Comparison of ENCODE assay signal across 8 cellular contexts in genomic region chr6:46042355-46042999, GRCh38. TPM values are rescaled to one million over a fixed set of nuclear protein-coding genes. Genes with fewer than 3 reads are reported as not detected.
DNase-seq lines count a peak whose midpoint lies in the region; ATAC-seq and TF ChIP-seq lines count a peak whose summit lies in the region.

No MANE protein-coding gene starts in this region.

- no peaks in the 10 kb centered on the region for H3K9me3 Mint-ChIP-seq in neural progenitor cell

- H4K20me1 ChIP-seq in Karpas-422 (ENCODE audit: insufficient read depth, low read depth, low read length) (no peaks in the 10 kb centered on the region), fibroblast of lung (ENCODE audit: control insufficient read depth, extremely low read depth, insufficient read depth, low read length) (no peaks in the 10 kb centered on the region), neural progenitor cell (ENCODE audit: low read depth) (no peaks in the 10 kb centered on the region)

- peak; percentile 28 to 49 for TF ChIP-seq CTCF in fibroblast of lung (conservative IDR thresholded peaks at IDR 0.05 in 1 of 2, IDR thresholded peaks at IDR 0.05 in 1 of 2; ENCODE audit: low read depth in 1 of 2, low read length in 2 of 2)
- TF ChIP-seq CTCF in neural progenitor cell (IDR thresholded peaks at IDR 0.05) = peak; percentile 75

- H3K4me3 Mint-ChIP-seq in neural progenitor cell = no peak overlapping the region

- H3K4me1 ChIP-seq in Karpas-422 (ENCODE audit: low read length) (no peaks in the 10 kb centered on the region), fibroblast of lung (ENCODE audit: control insufficient read depth, extremely low read depth, insufficient read depth, low read length) (peaks cover 4% of the 10 kb centered on the region), neural progenitor cell (no peaks in the 10 kb centered on the region)

- no peaks in the 10 kb centered on the region for H3K79me2 ChIP-seq in Karpas-422 (ENCODE audit: low read length)
- H3K79me2 ChIP-seq in fibroblast of lung (ENCODE audit: control insufficient read depth, insufficient read depth, low read length) = no peaks in the 10 kb centered on the region
- H3K79me2 ChIP-seq in neural progenitor cell (ENCODE audit: low read depth) = no peaks in the 10 kb centered on the region

- no peak overlapping the region for H2AFZ ChIP-seq in Karpas-422 (ENCODE audit: low read length)
- H2AFZ ChIP-seq in fibroblast of lung (ENCODE audit: low read length) = no peak overlapping the region
- H2AFZ ChIP-seq in neural progenitor cell (replicated peaks) = no peak overlapping the region

- no peaks in the 10 kb centered on the region for H3K36me3 Mint-ChIP-seq in neural progenitor cell

- no peaks in the 10 kb centered on the region for H3K4me1 Mint-ChIP-seq in neural progenitor cell

- H3K27me3 ChIP-seq in Karpas-422 (ENCODE audit: low read length) (no peaks in the 10 kb centered on the region), fibroblast of lung (ENCODE audit: control insufficient read depth, insufficient read depth, low read length) (no peaks in the 10 kb centered on the region), neural progenitor cell (no peaks in the 10 kb centered on the region)

- H3K4me3 ChIP-seq in Karpas-422 (ENCODE audit: low read length) (no peak overlapping the region), fibroblast of lung (replicated peaks in 1 of 4; ENCODE audit: control extremely low read depth in 1 of 4, insufficient read depth in 1 of 4, low read depth in 3 of 4, low read length in 4 of 4) (no peak overlapping the region), neural progenitor cell (no peak overlapping the region)

- ATAC-seq in activated CD4-positive, CD25-positive, alpha-beta regulatory T cell treated with anti-CD3 and anti-CD28 coated beads, Interleukin-2, amount 50 U/mL, for 24 hours = peak; percentile 30 to 32
- ATAC-seq in GM21423 (IDR thresholded peaks at IDR 0.05; ENCODE audit: unreplicated experiment) = peak; percentile 85

- no peak overlapping the region for H3K27ac Mint-ChIP-seq in neural progenitor cell

- H3K9me3 ChIP-seq in Karpas-422 (ENCODE audit: low read length) (no peaks in the 10 kb centered on the region), fibroblast of lung (ENCODE audit: control insufficient read depth, insufficient read depth, low read depth, low read length) (no peaks in the 10 kb centered on the region), neural progenitor cell (ENCODE audit: low read depth) (no peaks in the 10 kb centered on the region)

- peaks cover 2% of the 10 kb centered on the region for H3K27me3 Mint-ChIP-seq in neural progenitor cell (ENCODE audit: insufficient read depth, low read depth)

- H3K27ac ChIP-seq in Karpas-422 (ENCODE audit: low read length) = no peak overlapping the region
- H3K27ac ChIP-seq in fibroblast of lung (ENCODE audit: insufficient read depth, low read length) = no peak overlapping the region
- no peak overlapping the region for H3K27ac ChIP-seq in neural progenitor cell

- H3K4me2 ChIP-seq in Karpas-422 (ENCODE audit: low read depth, low read length, poor library complexity, severe bottlenecking) (no peak overlapping the region), fibroblast of lung (ENCODE audit: extremely low read depth, insufficient read depth, low read length) (no peak overlapping the region), neural progenitor cell (no peak overlapping the region)

- H3K9me2 ChIP-seq in Karpas-422 (replicated peaks; ENCODE audit: insufficient read depth, low read length) = no peaks in the 10 kb centered on the region

- H3K36me3 ChIP-seq in Karpas-422 (ENCODE audit: insufficient read depth, low read length) (no peaks in the 10 kb centered on the region), fibroblast of lung (ENCODE audit: control insufficient read depth, insufficient read depth, low read length) (no peaks in the 10 kb centered on the region), neural progenitor cell (no peaks in the 10 kb centered on the region)

- H3K9ac ChIP-seq in Karpas-422 (ENCODE audit: low read length) (no peak overlapping the region), fibroblast of lung (ENCODE audit: insufficient read depth, low read length) (no peak overlapping the region), neural progenitor cell (no peak overlapping the region)

- no peak for DNase-seq in activated CD4-positive, CD25-positive, alpha-beta regulatory T cell treated with anti-CD3 and anti-CD28 coated beads, Interleukin-2, amount 50 U/mL, for 72 hours
- DNase-seq in Karpas-422 (peak; percentile 76), SHP77 (lab: John Stamatoyannopoulos, UW) (peak; percentile 32 to 54), fibroblast of lung (ENCODE audit: low read depth in 2 of 2) (peak; percentile 34 to 54), neural progenitor cell (ENCODE audit: low spot score) (peak; percentile 64)
- no peak for DNase-seq in stimulated activated naive CD4-positive, alpha-beta T cell treated with Interleukin-2 at 50 U/mL for 16 hours (lab: John Stamatoyannopoulos, UW)

- H3F3A ChIP-seq in neural progenitor cell (ENCODE audit: low read depth) = no peaks in the 10 kb centered on the region

RNA-seq across cellular contexts. Expression of gene CLIC5, which starts 26.8 kb away (rescaled TPM):
- not detected in 2 replicates for total RNA-seq in Karpas-422 (2014; rRNA removed; shearing (Covaris generic); ENCODE audit: low replicate concordance)
- total RNA-seq in fibroblast of lung (not detected in 2 replicates), neural progenitor cell (ENCODE audit: low replicate concordance) (0.06 TPM in 1 of 2 replicates, not detected in the other)
- 0.03 TPM in 1 of 2 replicates, not detected in the other for polyA plus RNA-seq in fibroblast of lung
- not detected in 2 replicates for polyA plus RNA-seq in fibroblast of lung (2012)
- not detected in 2 replicates for polyA minus RNA-seq in fibroblast of lung (ENCODE audit: low replicate concordance)

Comparison
In these comparisons a context has a peak if more than half of its experiments do, and no peak if none do; other contexts are left out.
1. DNase-seq: peak in Karpas-422 (single experiment), SHP77 (2 of 2), fibroblast of lung (2 of 2) and neural progenitor cell (single experiment); none in activated CD4-positive, CD25-positive, alpha-beta regulatory T cell treated with anti-CD3 and anti-CD28 coated beads, Interleukin-2, amount 50 U/mL, for 72 hours (single experiment) and stimulated activated naive CD4-positive, alpha-beta T cell treated with Interleukin-2 at 50 U/mL for 16 hours (single experiment).